In genomic region chr14:31291210-31291609, GRCh38 we compare ENCODE assay signal across 21 cellular contexts.
DNase-seq lines count a peak whose midpoint lies in the region; ATAC-seq and TF ChIP-seq lines count a peak whose summit lies in the region.
"Had no signal": no experiment of that assay in that cellular context is flagged by ENCODE, and none has a peak within 500 bp of the region (broad histone marks: within the 10 kb centered on the region; RNA-seq: fewer than 3 reads in every experiment).

No MANE protein-coding gene starts in this region.

- no peaks in the 10 kb centered on the region for H3K27me3 ChIP-seq in IMR-90 (ENCODE audit: control insufficient read depth, insufficient read depth, low read length)
- H3K27me3 ChIP-seq: breast epithelium, transverse colon had no signal

- TF ChIP-seq CTCF in AG10803 (conservative IDR thresholded peaks at IDR 0.05; ENCODE audit: low read length) (no peak), IMR-90 (conservative IDR thresholded peaks at IDR 0.05; ENCODE audit: low read depth, low read length) (no peak), choroid plexus epithelial cell (conservative IDR thresholded peaks at IDR 0.05; ENCODE audit: low read depth, low read length) (no peak)

- H3K4me3 ChIP-seq in AG10803 (ENCODE audit: low read length): no peak overlapping the region
- H3K4me3 ChIP-seq in IMR-90 (ENCODE audit: insufficient read depth, low read depth, low read length): no peak overlapping the region
- no peak overlapping the region for H3K4me3 ChIP-seq in choroid plexus epithelial cell (ENCODE audit: low read depth, low read length)
- H3K4me3 ChIP-seq: breast epithelium, smooth muscle cell, transverse colon had no signal

- no peak overlapping the region for H2BK15ac ChIP-seq in IMR-90 (ENCODE audit: low read depth, low read length)

- no peak overlapping the region for H3K4me2 ChIP-seq in IMR-90 (ENCODE audit: low read depth, low read length)
- H3K4me2 ChIP-seq: smooth muscle cell had no signal

- peaks cover 4% of the 10 kb centered on the region; the same call in 1 of the 2 replicates for H3K9me1 ChIP-seq in IMR-90 (ENCODE audit: insufficient read depth, low read length)

- intact Hi-C loops in IMR-90 (cut with micrococcal nuclease): no loop called here

- no peak overlapping the region for H2BK5ac ChIP-seq in IMR-90 (ENCODE audit: low read depth, low read length, poor library complexity, severe bottlenecking)

- DNase-seq in AG10803 (ENCODE audit: low read depth) (peak; percentile 24), IMR-90 (no peak), OCI-M1 (lab: John Stamatoyannopoulos, UW) (peak; percentile 48), choroid plexus epithelial cell (ENCODE audit: low read depth) (peak; percentile 64), SHP77 treated with DMSO at 0.1 percent for 48 hours (lab: John Stamatoyannopoulos, UW) (no peak), NCI-H146 treated with DMSO at 0.1 percent for 48 hours (lab: John Stamatoyannopoulos, UW; ENCODE audit: unreplicated experiment) (no peak), glomerular visceral epithelial cell (ENCODE audit: extremely low spot score) (no peak)
- DNase-seq: activated CD4-positive, alpha-beta T cell treated with anti-CD3 and anti-CD28 coated beads for 36 hours; CD4-positive, CD25-positive, alpha-beta regulatory T cell; DND-41; effector CD8-positive, alpha-beta T cell; left ventricle myocardium superior; NCI-H187 treated with DMSO at 0.1 percent for 48 hours; NCI-H524 treated with DMSO at 0.1 percent for 48 hours; posterior cingulate gyrus; transverse colon had no signal

- no peak overlapping the region for H2BK20ac ChIP-seq in IMR-90 (ENCODE audit: low read depth, low read length)

- no peak overlapping the region for H3K18ac ChIP-seq in IMR-90 (ENCODE audit: low read depth, low read length)

- H3K4me1 ChIP-seq in IMR-90 (ENCODE audit: control insufficient read depth, insufficient read depth, low read length): peaks cover 4% of the 10 kb centered on the region
- H3K4me1 ChIP-seq: breast epithelium, transverse colon had no signal

- no peak overlapping the region for H2AK9ac ChIP-seq in IMR-90 (replicated peaks; ENCODE audit: low read depth, low read length, poor library complexity)

- H3K9ac ChIP-seq in IMR-90 (ENCODE audit: low read depth, low read length): no peak overlapping the region

- H3K56ac ChIP-seq in IMR-90 (ENCODE audit: extremely low read depth, insufficient read depth, low read length): no peak overlapping the region

- H3K23ac ChIP-seq in IMR-90 (ENCODE audit: low read depth, low read length): no peak overlapping the region

- no peaks in the 10 kb centered on the region for H3K9me3 ChIP-seq in IMR-90 (ENCODE audit: control insufficient read depth, insufficient read depth, low read length)
- H3K9me3 ChIP-seq: breast epithelium, transverse colon had no signal

- POLR2A ChIA-PET in IMR-90 (lab: Charles Lee; ENCODE audit: unreplicated experiment): no interaction called here

- TF ChIP-seq POLR2A in IMR-90 (IDR thresholded peaks at IDR 0.05; ENCODE audit: low read depth, low read length): no peak

- H2BK120ac ChIP-seq in IMR-90 (ENCODE audit: low read depth, low read length): no peak overlapping the region

- no peaks in the 10 kb centered on the region for H3K79me1 ChIP-seq in IMR-90 (ENCODE audit: low read depth in 1 of 2, low read length in 2 of 2)

- no peak overlapping the region for H4K91ac ChIP-seq in IMR-90 (ENCODE audit: insufficient read depth, low read depth, low read length)

- no peaks in the 10 kb centered on the region for H4K20me1 ChIP-seq in IMR-90 (ENCODE audit: insufficient read depth, low read length)

- BruUV-seq in IMR-90 (replicated peaks; lab: Mats Ljungman, UMichigan): no TSS peak

- CTCF ChIA-PET in IMR-90 (lab: Yijun Ruan, JAX): interaction anchor here (0.9 kb wide), 1 partner anchor 85 kb away, joined by 5 read pairs; no protein-coding TSS in a partner anchor

- TF ChIP-seq RAD21 in IMR-90 (IDR thresholded peaks at IDR 0.05; ENCODE audit: low read length): no peak

- no peak overlapping the region; the same call in 1 of the 2 replicates for H2AK5ac ChIP-seq in IMR-90 (ENCODE audit: low read depth, low read length)

- no peak overlapping the region for H3K4ac ChIP-seq in IMR-90 (ENCODE audit: low read depth, low read length)

- dilution Hi-C loops in IMR-90 (cut with HindIII; ENCODE audit: low sequenced_read_pairs, unreplicated experiment): no loop called here

- peak overlapping the region; percentile 76; the same call in 1 of the 2 replicates for H3K14ac ChIP-seq in IMR-90 (replicated peaks; ENCODE audit: low read depth, low read length)

- peaks cover 1% of the 10 kb centered on the region; the same call in 1 of the 2 replicates for H3K36me3 ChIP-seq in IMR-90 (ENCODE audit: control insufficient read depth, insufficient read depth, low read length)
- H3K36me3 ChIP-seq: breast epithelium had no signal

- H4K5ac ChIP-seq in IMR-90 (ENCODE audit: low read depth, low read length): no peak overlapping the region

- in situ Hi-C loops in IMR-90 (cut with MboI; ENCODE audit: low sequenced_read_pairs): no loop called here

- no peak overlapping the region for H4K8ac ChIP-seq in IMR-90 (ENCODE audit: low read depth in 2 of 2, low read length in 2 of 2)

- no peak for ATAC-seq in IMR-90 (ENCODE audit: low read depth)
- no peak for ATAC-seq in HG02840 (IDR thresholded peaks at IDR 0.05; ENCODE audit: low FRiP score, unreplicated experiment)
- ATAC-seq: activated CD4-positive, alpha-beta T cell treated with anti-CD3 and anti-CD28 coated beads for 36 hours; activated naive CD4-positive, alpha-beta T cell treated with anti-CD3 and anti-CD28 coated beads, Interleukin-2, amount 50 U/mL, for 72 hours; left ventricle myocardium superior; stimulated activated effector memory CD8-positive, alpha-beta T cell treated with anti-CD3 and anti-CD28 coated beads, Interleukin-12 subunit alpha, Interleukin-12 subunit beta, amount 100 ng/mL, for 72 hours had no signal

- no peak overlapping the region for H3K27ac ChIP-seq in IMR-90 (ENCODE audit: insufficient read depth, low read length)
- H3K27ac ChIP-seq: breast epithelium, transverse colon had no signal

- no peak overlapping the region for H2AFZ ChIP-seq in IMR-90 (replicated peaks; ENCODE audit: low read length, poor library complexity)

TF ChIP-seq in IMR-90, 13 proteins besides CTCF, POLR2A, EP300 and RAD21:
- TF ChIP-seq MAZ (IDR thresholded peaks at IDR 0.05; ENCODE audit: borderline replicate concordance, low read depth, low read length) (no peak), CEBPB (IDR thresholded peaks at IDR 0.05; ENCODE audit: low read depth, low read length) (no peak), SMC3 (IDR thresholded peaks at IDR 0.05; ENCODE audit: low read depth, low read length) (no peak), RFX5 (IDR thresholded peaks at IDR 0.05; ENCODE audit: low read depth, low read length) (no peak)
- TF ChIP-seq, protein P1, sequence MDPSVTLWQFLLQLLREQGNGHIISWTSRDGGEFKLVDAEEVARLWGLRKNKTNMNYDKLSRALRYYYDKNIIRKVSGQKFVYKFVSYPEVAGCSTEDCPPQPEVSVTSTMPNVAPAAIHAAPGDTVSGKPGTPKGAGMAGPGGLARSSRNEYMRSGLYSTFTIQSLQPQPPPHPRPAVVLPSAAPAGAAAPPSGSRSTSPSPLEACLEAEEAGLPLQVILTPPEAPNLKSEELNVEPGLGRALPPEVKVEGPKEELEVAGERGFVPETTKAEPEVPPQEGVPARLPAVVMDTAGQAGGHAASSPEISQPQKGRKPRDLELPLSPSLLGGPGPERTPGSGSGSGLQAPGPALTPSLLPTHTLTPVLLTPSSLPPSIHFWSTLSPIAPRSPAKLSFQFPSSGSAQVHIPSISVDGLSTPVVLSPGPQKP (IDR thresholded peaks at IDR 0.05; ENCODE audit: borderline replicate concordance, low read depth, low read length): no peak

Comparison
In these comparisons a context has a peak if more than half of its experiments do, and no peak if none do; other contexts are left out.
1. DNase-seq: peak in AG10803 (single experiment), OCI-M1 (single experiment) and choroid plexus epithelial cell (single experiment); none in IMR-90 (single experiment), SHP77 treated with DMSO at 0.1 percent for 48 hours (single experiment), NCI-H146 treated with DMSO at 0.1 percent for 48 hours (single experiment) and glomerular visceral epithelial cell (single experiment).